37 cellular contexts compared by ENCODE assay signal in the genomic region with DNA sequence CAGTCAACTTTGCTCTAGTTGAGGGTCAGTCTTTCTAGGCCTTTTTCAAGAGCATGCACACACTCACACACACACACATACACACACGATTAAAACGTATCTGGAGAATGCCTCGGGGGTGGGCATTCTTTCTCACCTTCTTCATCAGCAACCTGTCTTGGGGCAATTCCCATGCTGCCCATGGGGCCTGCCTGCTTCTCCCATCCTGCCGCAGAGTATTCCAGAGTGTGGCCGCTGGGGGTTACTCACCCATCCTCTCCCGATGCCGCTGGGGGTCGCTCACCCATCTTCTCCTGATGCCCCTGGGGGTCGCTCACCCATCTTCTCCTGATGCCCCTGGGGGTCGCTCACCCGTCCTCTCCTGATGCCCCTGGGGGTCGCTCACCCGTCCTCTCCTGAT. TPM values are rescaled to one million over a fixed set of nuclear protein-coding genes. Genes with fewer than 3 reads are reported as not detected.
"Had no signal": no experiment of that assay in that cellular context is flagged by ENCODE, and none has a peak within 500 bp of the region (broad histone marks: within the 10 kb centered on the region; RNA-seq: fewer than 3 reads in every experiment).

No MANE protein-coding gene starts in this region.

- H3K27me3 Mint-ChIP-seq: activated B cell treated with CpG ODN at 0.5 μM for 24 hours; activated CD8-positive, alpha-beta T cell treated with anti-CD3 and anti-CD28 coated beads for 36 hours; activated naive CD8-positive, alpha-beta T cell treated with anti-CD3 and anti-CD28 coated beads, Interleukin-2, amount 10 ng/mL, durations not matched to agents 7 days and 5 days; activated T-helper 17 cell treated with anti-CD3 and anti-CD28 coated beads, Interleukin-2, amount 50 U/mL, for 72 hours; T-cell had no signal

- H3K27ac Mint-ChIP-seq: activated B cell treated with CpG ODN at 0.5 μM for 24 hours; activated CD4-positive, alpha-beta memory T cell treated with anti-CD3 and anti-CD28 coated beads for 36 hours; activated CD4-positive, alpha-beta T cell treated with anti-CD3 and anti-CD28 coated beads, Interleukin-2, amount 10 ng/mL, durations not matched to agents 24 days and 14 days; activated CD8-positive, alpha-beta T cell treated with anti-CD3 and anti-CD28 coated beads for 36 hours; activated naive CD4-positive, alpha-beta T cell treated with anti-CD3 and anti-CD28 coated beads for 36 hours; activated naive CD4-positive, alpha-beta T cell treated with anti-CD3 and anti-CD28 coated beads, Interleukin-2, amount 50 U/mL, for 72 hours; activated naive CD8-positive, alpha-beta T cell treated with anti-CD3 and anti-CD28 coated beads, Interleukin-2, amount 10 ng/mL, durations not matched to agents 7 days and 5 days; activated naive CD8-positive, alpha-beta T cell treated with anti-CD3 and anti-CD28 coated beads, Interleukin-2, amount 50 U/mL, for 24 hours; activated T-cell treated with anti-CD3 and anti-CD28 coated beads, Interleukin-2, amount 50 U/mL, for 72 hours; activated T-helper 1 cell treated with anti-CD3 and anti-CD28 coated beads, Interleukin-12 subunit alpha, Interleukin-12 subunit beta, Interleukin-2, Interleukin-4 antibody, amounts not matched to agents 30 ng/mL and 10 ng/mL and 1 ng/mL, durations not matched to agents 14 hours and 24 hours and 36 hours; activated T-helper 17 cell treated with anti-CD3 and anti-CD28 coated beads, Interleukin-2, amount 50 U/mL, for 72 hours; T-cell; T-helper 1 cell treated with Interleukin-12 subunit alpha and Interleukin-12 subunit beta and Interleukin-4 antibody, amounts not matched to agents 30 μg/mL and 1 μg/mL, for 36 hours had no signal

- H3K27ac ChIP-seq: ascending aorta, brain microvascular endothelial cell, breast epithelium, VCaP had no signal

- H3K4me1 ChIP-seq: breast epithelium had no signal

- H3K36me3 Mint-ChIP-seq: activated CD4-positive, alpha-beta memory T cell treated with anti-CD3 and anti-CD28 coated beads for 36 hours; activated naive CD4-positive, alpha-beta T cell treated with anti-CD3 and anti-CD28 coated beads, Interleukin-2, amount 50 U/mL, for 72 hours; activated naive CD8-positive, alpha-beta T cell treated with anti-CD3 and anti-CD28 coated beads, Interleukin-2, amount 10 ng/mL, durations not matched to agents 7 days and 5 days; T-cell had no signal

- H3K9me3 Mint-ChIP-seq: activated B cell treated with CpG ODN at 0.5 μM for 24 hours; activated CD4-positive, alpha-beta memory T cell treated with anti-CD3 and anti-CD28 coated beads for 36 hours; activated CD4-positive, alpha-beta T cell treated with anti-CD3 and anti-CD28 coated beads, Interleukin-2, amount 10 ng/mL, durations not matched to agents 24 days and 14 days; activated CD8-positive, alpha-beta T cell treated with anti-CD3 and anti-CD28 coated beads for 36 hours; activated naive CD4-positive, alpha-beta T cell treated with anti-CD3 and anti-CD28 coated beads for 36 hours; activated naive CD4-positive, alpha-beta T cell treated with anti-CD3 and anti-CD28 coated beads, Interleukin-2, amount 50 U/mL, for 72 hours; activated naive CD8-positive, alpha-beta T cell treated with anti-CD3 and anti-CD28 coated beads, Interleukin-2, amount 10 ng/mL, durations not matched to agents 7 days and 5 days; activated naive CD8-positive, alpha-beta T cell treated with anti-CD3 and anti-CD28 coated beads, Interleukin-2, amount 50 U/mL, for 24 hours; activated T-cell treated with anti-CD3 and anti-CD28 coated beads, Interleukin-2, amount 50 U/mL, for 4 hours; activated T-cell treated with anti-CD3 and anti-CD28 coated beads, Interleukin-2, amount 50 U/mL, for 72 hours; activated T-helper 1 cell treated with anti-CD3 and anti-CD28 coated beads, Interleukin-12 subunit alpha, Interleukin-12 subunit beta, Interleukin-2, Interleukin-4 antibody, amounts not matched to agents 30 ng/mL and 10 ng/mL and 1 ng/mL, durations not matched to agents 14 hours and 24 hours and 36 hours; activated T-helper 17 cell treated with anti-CD3 and anti-CD28 coated beads, Interleukin-2, amount 50 U/mL, for 72 hours; T-cell; T-helper 1 cell treated with Interleukin-12 subunit alpha and Interleukin-12 subunit beta and Interleukin-4 antibody, amounts not matched to agents 30 μg/mL and 1 μg/mL, for 36 hours; T-helper 2 cell treated with Interferon-gamma antibody and Interleukin-4, amounts not matched to agents 5 μg/mL and 100 μg/mL, for 36 hours had no signal

- DNase-seq: activated B cell treated with CpG ODN at 0.5 μM for 24 hours; activated CD4-positive, alpha-beta memory T cell treated with anti-CD3 and anti-CD28 coated beads for 36 hours; activated CD4-positive, alpha-beta T cell treated with anti-CD3 and anti-CD28 coated beads for 4 hours; activated CD4-positive, alpha-beta T cell treated with anti-CD3 and anti-CD28 coated beads, Interleukin-2, amount 10 ng/mL, durations not matched to agents 24 days and 14 days; activated CD4-positive, alpha-beta T cell treated with anti-CD3 and anti-CD28 coated beads, Interleukin-2, amount 50 U/mL, for 1 hour; activated CD4-positive, alpha-beta T cell treated with anti-CD3 and anti-CD28 coated beads, Interleukin-2, amount 50 U/mL, for 4 hours; activated CD4-positive, CD25-positive, alpha-beta regulatory T cell treated with anti-CD3 and anti-CD28 coated beads, Interleukin-2, amount 50 U/mL, for 72 hours; activated CD8-positive, alpha-beta memory T cell treated with anti-CD3 and anti-CD28 coated beads, Interleukin-2, amount 50 U/mL, for 4 hours; activated CD8-positive, alpha-beta T cell treated with anti-CD3 and anti-CD28 coated beads for 36 hours; activated effector memory CD4-positive, alpha-beta T cell treated with anti-CD3 and anti-CD28 coated beads, Interleukin-2, amount 50 U/mL, for 16 hours; activated gamma-delta T cell treated with Interleukin-2 at 50 U/mL for 16 hours; activated naive CD4-positive, alpha-beta T cell; activated naive CD4-positive, alpha-beta T cell treated with anti-CD3 and anti-CD28 coated beads for 36 hours; activated naive CD8-positive, alpha-beta T cell treated with anti-CD3 and anti-CD28 coated beads, Interleukin-2, amount 10 ng/mL, durations not matched to agents 7 days and 5 days; activated naive CD8-positive, alpha-beta T cell treated with anti-CD3 and anti-CD28 coated beads, Interleukin-2, amount 50 U/mL, for 24 hours; activated T-cell treated with anti-CD3 and anti-CD28 coated beads for 4 hours; activated T-cell treated with anti-CD3 and anti-CD28 coated beads, Interleukin-2, amount 50 U/mL, for 1 hour; activated T-cell treated with anti-CD3 and anti-CD28 coated beads, Interleukin-2, amount 50 U/mL, for 4 hours; activated T-cell treated with anti-CD3 and anti-CD28 coated beads, Interleukin-2, amount 50 U/mL, for 72 hours; amygdala; anterior cingulate cortex; brain microvascular endothelial cell; central memory CD4-positive, alpha-beta T cell; T-cell; T-helper 2 cell; T-helper 9 cell had no signal

- ATAC-seq: activated CD8-positive, alpha-beta T cell treated with anti-CD3 and anti-CD28 coated beads for 36 hours; activated naive CD4-positive, alpha-beta T cell treated with anti-CD3 and anti-CD28 coated beads, Interleukin-2, amount 50 U/mL, for 72 hours; activated naive CD8-positive, alpha-beta T cell treated with anti-CD3 and anti-CD28 coated beads, Interleukin-2, amount 50 U/mL, for 24 hours; activated T-cell treated with anti-CD3 and anti-CD28 coated beads, Interleukin-2, amount 50 U/mL, for 4 hours; activated T-cell treated with anti-CD3 and anti-CD28 coated beads, Interleukin-2, amount 50 U/mL, for 72 hours; activated T-helper 17 cell treated with anti-CD3 and anti-CD28 coated beads, Interleukin-2, amount 50 U/mL, for 72 hours; T-cell had no signal

- H3K4me3 ChIP-seq: ascending aorta, breast epithelium had no signal

- H3K36me3 ChIP-seq: ascending aorta, brain microvascular endothelial cell, breast epithelium had no signal

- H3K27me3 ChIP-seq: ascending aorta, brain microvascular endothelial cell, breast epithelium had no signal

- H3K4me3 Mint-ChIP-seq: activated B cell treated with CpG ODN at 0.5 μM for 24 hours; activated CD4-positive, alpha-beta memory T cell treated with anti-CD3 and anti-CD28 coated beads for 36 hours; activated CD4-positive, alpha-beta T cell treated with anti-CD3 and anti-CD28 coated beads, Interleukin-2, amount 10 ng/mL, durations not matched to agents 24 days and 14 days; activated CD8-positive, alpha-beta T cell treated with anti-CD3 and anti-CD28 coated beads for 36 hours; activated naive CD4-positive, alpha-beta T cell treated with anti-CD3 and anti-CD28 coated beads for 36 hours; activated naive CD8-positive, alpha-beta T cell treated with anti-CD3 and anti-CD28 coated beads, Interleukin-2, amount 10 ng/mL, durations not matched to agents 7 days and 5 days; activated naive CD8-positive, alpha-beta T cell treated with anti-CD3 and anti-CD28 coated beads, Interleukin-2, amount 50 U/mL, for 24 hours; activated T-cell treated with anti-CD3 and anti-CD28 coated beads, Interleukin-2, amount 50 U/mL, for 4 hours; activated T-cell treated with anti-CD3 and anti-CD28 coated beads, Interleukin-2, amount 50 U/mL, for 72 hours; activated T-helper 1 cell treated with anti-CD3 and anti-CD28 coated beads, Interleukin-12 subunit alpha, Interleukin-12 subunit beta, Interleukin-2, Interleukin-4 antibody, amounts not matched to agents 30 ng/mL and 10 ng/mL and 1 ng/mL, durations not matched to agents 14 hours and 24 hours and 36 hours; activated T-helper 17 cell treated with anti-CD3 and anti-CD28 coated beads, Interleukin-2, amount 50 U/mL, for 72 hours; T-cell; T-helper 1 cell treated with Interleukin-12 subunit alpha and Interleukin-12 subunit beta and Interleukin-4 antibody, amounts not matched to agents 30 μg/mL and 1 μg/mL, for 36 hours; T-helper 2 cell treated with Interferon-gamma antibody and Interleukin-4, amounts not matched to agents 5 μg/mL and 100 μg/mL, for 36 hours had no signal

- H3K9me3 ChIP-seq: ascending aorta, breast epithelium had no signal

RNA-seq across cellular contexts. Expression of a gene that starts 10.8 kb away (rescaled TPM):
- total RNA-seq: activated B cell treated with CpG ODN at 0.5 μM for 24 hours; activated CD4-positive, alpha-beta memory T cell treated with anti-CD3 and anti-CD28 coated beads for 36 hours; activated CD4-positive, alpha-beta T cell treated with anti-CD3 and anti-CD28 coated beads, Interleukin-2, amount 10 ng/mL, durations not matched to agents 24 days and 14 days; activated CD8-positive, alpha-beta memory T cell treated with anti-CD3 and anti-CD28 coated beads for 36 hours; activated CD8-positive, alpha-beta T cell treated with anti-CD3 and anti-CD28 coated beads for 36 hours; activated naive CD4-positive, alpha-beta T cell treated with anti-CD3 and anti-CD28 coated beads for 36 hours; activated naive CD4-positive, alpha-beta T cell treated with anti-CD3 and anti-CD28 coated beads, Interleukin-2, amount 50 U/mL, for 72 hours; activated naive CD8-positive, alpha-beta T cell treated with anti-CD3 and anti-CD28 coated beads, Interleukin-2, amount 10 ng/mL, durations not matched to agents 7 days and 5 days; activated T-cell treated with anti-CD3 and anti-CD28 coated beads, Interleukin-2, amount 50 U/mL, for 4 hours; activated T-cell treated with anti-CD3 and anti-CD28 coated beads, Interleukin-2, amount 50 U/mL, for 72 hours; activated T-helper 1 cell treated with anti-CD3 and anti-CD28 coated beads, Interleukin-12 subunit alpha, Interleukin-12 subunit beta, Interleukin-2, Interleukin-4 antibody, amounts not matched to agents 30 ng/mL and 10 ng/mL and 1 ng/mL, durations not matched to agents 14 hours and 24 hours and 36 hours; activated T-helper 17 cell treated with anti-CD3 and anti-CD28 coated beads, Interleukin-2, amount 50 U/mL, for 72 hours; ascending aorta; cardiac septum; T-cell had no signal

RNA-seq across cellular contexts. Expression of a gene that starts 52.3 kb away (rescaled TPM):
- total RNA-seq: activated B cell treated with CpG ODN at 0.5 μM for 24 hours; activated naive CD4-positive, alpha-beta T cell treated with anti-CD3 and anti-CD28 coated beads, Interleukin-2, amount 50 U/mL, for 72 hours; activated T-helper 1 cell treated with anti-CD3 and anti-CD28 coated beads, Interleukin-12 subunit alpha, Interleukin-12 subunit beta, Interleukin-2, Interleukin-4 antibody, amounts not matched to agents 30 ng/mL and 10 ng/mL and 1 ng/mL, durations not matched to agents 14 hours and 24 hours and 36 hours had no signal

RNA-seq across cellular contexts. Expression of a gene that starts 56.1 kb away (rescaled TPM):
- total RNA-seq: activated B cell treated with CpG ODN at 0.5 μM for 24 hours; activated CD4-positive, alpha-beta memory T cell treated with anti-CD3 and anti-CD28 coated beads for 36 hours; activated CD4-positive, alpha-beta T cell treated with anti-CD3 and anti-CD28 coated beads, Interleukin-2, amount 10 ng/mL, durations not matched to agents 24 days and 14 days; activated CD8-positive, alpha-beta memory T cell treated with anti-CD3 and anti-CD28 coated beads for 36 hours; activated CD8-positive, alpha-beta T cell treated with anti-CD3 and anti-CD28 coated beads for 36 hours; activated naive CD4-positive, alpha-beta T cell treated with anti-CD3 and anti-CD28 coated beads for 36 hours; activated naive CD4-positive, alpha-beta T cell treated with anti-CD3 and anti-CD28 coated beads, Interleukin-2, amount 50 U/mL, for 72 hours; activated naive CD8-positive, alpha-beta T cell treated with anti-CD3 and anti-CD28 coated beads, Interleukin-2, amount 10 ng/mL, durations not matched to agents 7 days and 5 days; activated T-cell treated with anti-CD3 and anti-CD28 coated beads, Interleukin-2, amount 50 U/mL, for 4 hours; activated T-cell treated with anti-CD3 and anti-CD28 coated beads, Interleukin-2, amount 50 U/mL, for 72 hours; activated T-helper 1 cell treated with anti-CD3 and anti-CD28 coated beads, Interleukin-12 subunit alpha, Interleukin-12 subunit beta, Interleukin-2, Interleukin-4 antibody, amounts not matched to agents 30 ng/mL and 10 ng/mL and 1 ng/mL, durations not matched to agents 14 hours and 24 hours and 36 hours; activated T-helper 17 cell treated with anti-CD3 and anti-CD28 coated beads, Interleukin-2, amount 50 U/mL, for 72 hours; cardiac septum; T-cell had no signal
- polyA plus RNA-seq: adipose tissue had no signal
